Comparison of ENCODE assay signal across 9 cellular contexts in the genomic region with DNA sequence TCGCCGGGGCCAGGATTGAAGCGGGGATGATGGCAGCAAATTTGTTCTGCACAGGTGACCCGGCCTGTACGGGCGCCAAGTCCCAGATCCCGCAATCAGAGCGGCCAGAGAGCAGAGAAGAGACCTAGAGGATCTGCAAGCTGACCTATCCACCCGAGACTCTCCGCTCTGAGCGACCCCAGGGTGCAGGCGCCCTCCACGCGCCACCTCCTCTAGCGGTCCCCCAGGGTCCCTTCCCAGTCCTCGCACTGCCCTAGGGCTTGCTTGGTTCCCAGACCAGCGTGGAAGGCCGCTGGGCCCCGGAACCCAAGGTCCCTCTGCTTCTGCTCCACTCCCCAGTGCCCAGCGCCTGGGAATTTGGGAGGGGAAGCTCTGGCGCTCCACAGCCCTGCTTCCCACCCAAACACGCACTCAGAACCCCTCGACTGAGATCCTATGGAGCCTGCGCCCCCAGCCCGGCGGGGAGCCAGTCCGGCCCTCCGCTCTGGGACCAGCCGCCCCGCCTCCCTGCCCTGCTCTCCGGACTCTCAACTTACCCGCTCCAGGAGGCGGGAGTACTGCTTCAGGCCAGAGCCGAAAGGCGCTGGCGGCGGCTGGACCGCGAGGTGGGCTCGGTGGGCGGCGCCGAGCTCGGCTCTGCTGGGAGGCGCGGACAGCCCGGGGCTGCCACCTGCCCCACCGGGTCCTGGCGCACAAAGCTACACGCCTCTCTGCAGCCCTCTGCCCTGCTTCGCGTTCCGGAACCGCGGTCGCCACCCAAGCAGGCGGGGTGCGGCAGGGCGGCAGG. TPM values are rescaled to one million over a fixed set of nuclear protein-coding genes. Genes with fewer than 3 reads are reported as not detected.
A peak's percentile ranks its signal among the peaks of the same experiment; 100 is the strongest.
DNase-seq lines count a peak whose midpoint lies in the region; ATAC-seq and TF ChIP-seq lines count a peak whose summit lies in the region.
"Had no signal": no experiment of that assay in that cellular context is flagged by ENCODE, and none has a peak within 500 bp of the region (broad histone marks: within the 10 kb centered on the region; RNA-seq: fewer than 3 reads in every experiment).

No MANE protein-coding gene starts in this region.

- H3K36me3 Mint-ChIP-seq in endodermal cell (ENCODE audit: low read depth), result no peaks in the 10 kb centered on the region
- no peaks in the 10 kb centered on the region for H3K36me3 Mint-ChIP-seq in osteocyte (ENCODE audit: unreplicated experiment)
- H3K36me3 Mint-ChIP-seq in activated T-helper 2 cell treated with anti-CD3 and anti-CD28 coated beads, Interferon-gamma antibody, Interleukin-2, Interleukin-4, amounts not matched to agents 10 μg/mL and 5 μg/mL and 100 μg/mL, durations not matched to agents 14 hours and 24 hours and 36 hours (ENCODE audit: low read depth), result peaks cover 6% of the 10 kb centered on the region

- H3K27ac ChIP-seq in MM.1S (ENCODE audit: low read length), result no peak overlapping the region
- no peak overlapping the region for H3K27ac ChIP-seq in endodermal cell (ENCODE audit: low read depth, low read length)

- H4K20me1 ChIP-seq in MM.1S (ENCODE audit: insufficient read depth, low read length), result no peaks in the 10 kb centered on the region

- H2AFZ ChIP-seq in MM.1S (ENCODE audit: low read length), result no peak overlapping the region

- H3K36me3 ChIP-seq in GM06990 (ENCODE audit: control insufficient read depth, insufficient read depth, low read length), result no peaks in the 10 kb centered on the region
- H3K36me3 ChIP-seq in MM.1S (replicated peaks; ENCODE audit: insufficient read depth, low read length), result no peaks in the 10 kb centered on the region
- no peaks in the 10 kb centered on the region for H3K36me3 ChIP-seq in endodermal cell (ENCODE audit: control insufficient read depth, insufficient read depth, low read length)

- intact Hi-C loops in activated T-helper 2 cell treated with anti-CD3 and anti-CD28 coated beads, Interferon-gamma antibody, Interleukin-2, Interleukin-4, amounts not matched to agents 10 μg/mL and 5 μg/mL and 100 μg/mL, durations not matched to agents 14 hours and 24 hours and 36 hours (cut with micrococcal nuclease), result no loop called here

- peak overlapping the region; percentile 41 for H3K4me3 ChIP-seq in GM06990 (replicated peaks; ENCODE audit: low read depth, low read length)
- H3K4me3 ChIP-seq in MM.1S (ENCODE audit: low read length), result no peak overlapping the region
- H3K4me3 ChIP-seq in endodermal cell (ENCODE audit: low read length), result peak overlapping the region; percentile 79

- peak overlapping the region; percentile 21; the same call in 1 of the 2 replicates for H3K4me2 ChIP-seq in MM.1S (ENCODE audit: low read depth, low read length)

- H3K27me3 Mint-ChIP-seq in endodermal cell (ENCODE audit: insufficient read depth), result peaks cover 91% of the 10 kb centered on the region
- peaks cover 81% of the 10 kb centered on the region for H3K27me3 Mint-ChIP-seq in osteocyte (ENCODE audit: unreplicated experiment)
- peaks cover 78% of the 10 kb centered on the region for H3K27me3 Mint-ChIP-seq in activated T-helper 2 cell treated with anti-CD3 and anti-CD28 coated beads, Interferon-gamma antibody, Interleukin-2, Interleukin-4, amounts not matched to agents 10 μg/mL and 5 μg/mL and 100 μg/mL, durations not matched to agents 14 hours and 24 hours and 36 hours (ENCODE audit: low read depth)

- no peak for ATAC-seq in esophagus mucosa

- no peaks in the 10 kb centered on the region for H3K4me1 ChIP-seq in MM.1S (ENCODE audit: low read length)
- H3K4me1 ChIP-seq in endodermal cell (ENCODE audit: control insufficient read depth, insufficient read depth, low read length), result peaks cover 13% of the 10 kb centered on the region

- no peaks in the 10 kb centered on the region for H3K9me2 ChIP-seq in MM.1S (replicated peaks; ENCODE audit: insufficient read depth, low read length)

- H3K9me3 ChIP-seq in MM.1S (replicated peaks; ENCODE audit: insufficient read depth, low read length), result no peaks in the 10 kb centered on the region
- no peaks in the 10 kb centered on the region for H3K9me3 ChIP-seq in endodermal cell (ENCODE audit: control insufficient read depth, low read length)

- H3K27ac Mint-ChIP-seq in endodermal cell, result peak overlapping the region; percentile 64
- H3K27ac Mint-ChIP-seq in osteocyte (ENCODE audit: unreplicated experiment), result no peak overlapping the region
- no peak overlapping the region for H3K27ac Mint-ChIP-seq in activated T-helper 2 cell treated with anti-CD3 and anti-CD28 coated beads, Interferon-gamma antibody, Interleukin-2, Interleukin-4, amounts not matched to agents 10 μg/mL and 5 μg/mL and 100 μg/mL, durations not matched to agents 14 hours and 24 hours and 36 hours
- H3K27ac Mint-ChIP-seq: T-helper 2 cell treated with Interferon-gamma antibody and Interleukin-4, amounts not matched to agents 5 μg/mL and 100 μg/mL, for 36 hours had no signal

- H3K9ac ChIP-seq in MM.1S (ENCODE audit: low read length) (no peak overlapping the region), endodermal cell (ENCODE audit: extremely low read depth, low read length, poor library complexity, severe bottlenecking) (peak overlapping the region; percentile 4)

- no peak for DNase-seq in GM06990 (ENCODE audit: extremely low read depth, insufficient read length)
- DNase-seq in MM.1S, result no peak
- DNase-seq in endodermal cell, result peak; percentile 88
- no peak for DNase-seq in osteocyte (ENCODE audit: extremely low spot score, unreplicated experiment)
- no peak for DNase-seq in NCI-H1436 treated with DMSO at 0.1 percent for 48 hours (lab: John Stamatoyannopoulos, UW)
- no peak for DNase-seq in activated T-helper 2 cell treated with anti-CD3 and anti-CD28 coated beads, Interferon-gamma antibody, Interleukin-2, Interleukin-4, amounts not matched to agents 10 μg/mL and 5 μg/mL and 100 μg/mL, durations not matched to agents 14 hours and 24 hours and 36 hours (ENCODE audit: low spot score)
- no peak for DNase-seq in NCI-H446 (lab: John Stamatoyannopoulos, UW)

- peaks cover 41% of the 10 kb centered on the region for H3K4me1 Mint-ChIP-seq in endodermal cell
- peaks cover 46% of the 10 kb centered on the region for H3K4me1 Mint-ChIP-seq in osteocyte (ENCODE audit: unreplicated experiment)
- peaks cover 21% of the 10 kb centered on the region for H3K4me1 Mint-ChIP-seq in activated T-helper 2 cell treated with anti-CD3 and anti-CD28 coated beads, Interferon-gamma antibody, Interleukin-2, Interleukin-4, amounts not matched to agents 10 μg/mL and 5 μg/mL and 100 μg/mL, durations not matched to agents 14 hours and 24 hours and 36 hours (ENCODE audit: low read depth)

- H3K27me3 ChIP-seq in GM06990 (replicated peaks; ENCODE audit: control insufficient read depth, insufficient read depth, low read length) (peaks cover 5% of the 10 kb centered on the region; the same call in 1 of the 2 replicates), MM.1S (replicated peaks; ENCODE audit: insufficient read depth, low read length) (peaks cover 82% of the 10 kb centered on the region), endodermal cell (ENCODE audit: control insufficient read depth, insufficient read depth, low read length, poor library complexity, severe bottlenecking) (peaks cover 99% of the 10 kb centered on the region)

- no peak for TF ChIP-seq CTCF in GM06990 (IDR thresholded peaks at IDR 0.05; ENCODE audit: insufficient read depth, low read length, poor library complexity, severe bottlenecking)
- TF ChIP-seq CTCF in MM.1S (IDR thresholded peaks at IDR 0.05; ENCODE audit: low read length), result no peak
- no peak for TF ChIP-seq CTCF in endodermal cell (conservative IDR thresholded peaks at IDR 0.05)
- TF ChIP-seq CTCF in osteocyte (IDR thresholded peaks at IDR 0.05), result no peak

- H3K9me3 Mint-ChIP-seq in endodermal cell (no peaks in the 10 kb centered on the region), osteocyte (ENCODE audit: unreplicated experiment) (no peaks in the 10 kb centered on the region)
- no peaks in the 10 kb centered on the region for H3K9me3 Mint-ChIP-seq in activated T-helper 2 cell treated with anti-CD3 and anti-CD28 coated beads, Interferon-gamma antibody, Interleukin-2, Interleukin-4, amounts not matched to agents 10 μg/mL and 5 μg/mL and 100 μg/mL, durations not matched to agents 14 hours and 24 hours and 36 hours
- H3K9me3 Mint-ChIP-seq: T-helper 2 cell treated with Interferon-gamma antibody and Interleukin-4, amounts not matched to agents 5 μg/mL and 100 μg/mL, for 36 hours had no signal

- H3K79me2 ChIP-seq in MM.1S (ENCODE audit: low read length), result no peaks in the 10 kb centered on the region

- no peaks in the 10 kb centered on the region for H3F3A ChIP-seq in MM.1S (ENCODE audit: insufficient read depth, low read length)

- peak overlapping the region; percentile 69 for H3K4me3 Mint-ChIP-seq in endodermal cell
- peak overlapping the region; percentile 61 for H3K4me3 Mint-ChIP-seq in osteocyte (ENCODE audit: unreplicated experiment)
- H3K4me3 Mint-ChIP-seq in activated T-helper 2 cell treated with anti-CD3 and anti-CD28 coated beads, Interferon-gamma antibody, Interleukin-2, Interleukin-4, amounts not matched to agents 10 μg/mL and 5 μg/mL and 100 μg/mL, durations not matched to agents 14 hours and 24 hours and 36 hours (ENCODE audit: low read depth), result no peak overlapping the region
- H3K4me3 Mint-ChIP-seq: T-helper 2 cell treated with Interferon-gamma antibody and Interleukin-4, amounts not matched to agents 5 μg/mL and 100 μg/mL, for 36 hours had no signal

- 1% methylated on average over 25 to 59 of the region's 59 CpGs for WGBS in endodermal cell (ENCODE audit: insufficient coverage in 1 of 2, insufficient read length in 1 of 2), 2 experiments

RNA-seq across cellular contexts. Expression of a gene that starts 3.0 kb away (rescaled TPM):
- total RNA-seq in endodermal cell, result 1 to 10 TPM; 1.9 to 5.7 TPM
- polyA plus RNA-seq in endodermal cell (2013, experiment 1 of 2), result 0.71 TPM
- polyA plus RNA-seq in endodermal cell (2013, experiment 2 of 2), result 0.62 TPM
- total RNA-seq in osteocyte, result not detected in 2 replicates
- not detected for total RNA-seq in esophagus mucosa
- total RNA-seq in activated T-helper 2 cell treated with anti-CD3 and anti-CD28 coated beads, Interferon-gamma antibody, Interleukin-2, Interleukin-4, amounts not matched to agents 10 μg/mL and 5 μg/mL and 100 μg/mL, durations not matched to agents 14 hours and 24 hours and 36 hours, result 0.25 and 0.34 TPM in 2 replicates
